Comparison of ENCODE assay signal across 21 cellular contexts in genomic region chr10:101568054-101568745, GRCh38. TPM values are rescaled to one million over a fixed set of nuclear protein-coding genes. Genes with fewer than 3 reads are reported as not detected.
DNase-seq lines count a peak whose midpoint lies in the region; ATAC-seq and TF ChIP-seq lines count a peak whose summit lies in the region.
"Had no signal": no experiment of that assay in that cellular context is flagged by ENCODE, and none has a peak within 500 bp of the region (broad histone marks: within the 10 kb centered on the region; RNA-seq: fewer than 3 reads in every experiment).

No MANE protein-coding gene starts in this region.

- ATAC-seq in activated naive CD8-positive, alpha-beta T cell treated with anti-CD3 and anti-CD28 coated beads, Interleukin-2, amount 50 U/mL, for 24 hours, result no peak
- no peak for ATAC-seq in activated naive CD8-positive, alpha-beta T cell treated with anti-CD3 and anti-CD28 coated beads, Interleukin-2, amount 10 ng/mL, durations not matched to agents 7 days and 5 days (ENCODE audit: low read depth)
- ATAC-seq in natural killer cell treated with Interleukin-12 subunit alpha and Interleukin-12 subunit beta and Interleukin-15 and Interleukin-18, amount 100 ng/mL, for 72 hours, result no peak
- ATAC-seq in SK-N-SH treated with all-trans-retinoic acid at 6 μM for 48 hours (no peak), esophagus mucosa (no peak)
- ATAC-seq: left ventricle myocardium superior had no signal

- peaks cover 26% of the 10 kb centered on the region for H3K27me3 Mint-ChIP-seq in activated naive CD8-positive, alpha-beta T cell
- peaks cover 54% of the 10 kb centered on the region for H3K27me3 Mint-ChIP-seq in activated naive CD8-positive, alpha-beta T cell treated with anti-CD3 and anti-CD28 coated beads, Interleukin-2, amount 50 U/mL, for 24 hours
- H3K27me3 Mint-ChIP-seq in activated naive CD8-positive, alpha-beta T cell treated with anti-CD3 and anti-CD28 coated beads, Interleukin-2, amount 10 ng/mL, durations not matched to agents 7 days and 5 days, result peaks cover 57% of the 10 kb centered on the region
- peaks cover 26 to 34% of the 10 kb centered on the region in 2 donors for H3K27me3 Mint-ChIP-seq in natural killer cell treated with Interleukin-12 subunit alpha and Interleukin-12 subunit beta and Interleukin-15 and Interleukin-18, amount 100 ng/mL, for 72 hours

- no peaks in the 10 kb centered on the region for H3K9me3 Mint-ChIP-seq in activated naive CD8-positive, alpha-beta T cell (ENCODE audit: low read depth)
- H3K9me3 Mint-ChIP-seq in activated naive CD8-positive, alpha-beta T cell treated with anti-CD3 and anti-CD28 coated beads, Interleukin-2, amount 50 U/mL, for 24 hours, result no peaks in the 10 kb centered on the region
- no peaks in the 10 kb centered on the region for H3K9me3 Mint-ChIP-seq in activated naive CD8-positive, alpha-beta T cell treated with anti-CD3 and anti-CD28 coated beads, Interleukin-2, amount 10 ng/mL, durations not matched to agents 7 days and 5 days
- no peaks in the 10 kb centered on the region for H3K9me3 Mint-ChIP-seq in natural killer cell treated with Interleukin-12 subunit alpha and Interleukin-12 subunit beta and Interleukin-15 and Interleukin-18, amount 100 ng/mL, for 72 hours
- H3K9me3 Mint-ChIP-seq: activated CD4-positive, alpha-beta memory T cell treated with anti-CD3 and anti-CD28 coated beads, Interleukin-2, amount 10 ng/mL, durations not matched to agents 7 days and 5 days had no signal

- H3K27ac Mint-ChIP-seq in activated naive CD8-positive, alpha-beta T cell, result no peak overlapping the region
- H3K27ac Mint-ChIP-seq in activated naive CD8-positive, alpha-beta T cell treated with anti-CD3 and anti-CD28 coated beads, Interleukin-2, amount 50 U/mL, for 24 hours, result no peak overlapping the region
- no peak overlapping the region for H3K27ac Mint-ChIP-seq in activated naive CD8-positive, alpha-beta T cell treated with anti-CD3 and anti-CD28 coated beads, Interleukin-2, amount 10 ng/mL, durations not matched to agents 7 days and 5 days
- H3K27ac Mint-ChIP-seq in natural killer cell treated with Interleukin-12 subunit alpha and Interleukin-12 subunit beta and Interleukin-15 and Interleukin-18, amount 100 ng/mL, for 72 hours, result no peak overlapping the region
- H3K27ac Mint-ChIP-seq: activated CD4-positive, alpha-beta memory T cell treated with anti-CD3 and anti-CD28 coated beads, Interleukin-2, amount 10 ng/mL, durations not matched to agents 7 days and 5 days; endodermal cell had no signal

- peak overlapping the region; percentile 47 for H3K4me3 Mint-ChIP-seq in activated naive CD8-positive, alpha-beta T cell
- H3K4me3 Mint-ChIP-seq in activated naive CD8-positive, alpha-beta T cell treated with anti-CD3 and anti-CD28 coated beads, Interleukin-2, amount 50 U/mL, for 24 hours, result no peak overlapping the region
- H3K4me3 Mint-ChIP-seq in activated naive CD8-positive, alpha-beta T cell treated with anti-CD3 and anti-CD28 coated beads, Interleukin-2, amount 10 ng/mL, durations not matched to agents 7 days and 5 days, result peak overlapping the region; percentile 6
- no peak overlapping the region for H3K4me3 Mint-ChIP-seq in natural killer cell treated with Interleukin-12 subunit alpha and Interleukin-12 subunit beta and Interleukin-15 and Interleukin-18, amount 100 ng/mL, for 72 hours
- H3K4me3 Mint-ChIP-seq: activated CD4-positive, alpha-beta memory T cell treated with anti-CD3 and anti-CD28 coated beads, Interleukin-2, amount 10 ng/mL, durations not matched to agents 7 days and 5 days; endodermal cell had no signal

- H3K36me3 Mint-ChIP-seq in activated naive CD8-positive, alpha-beta T cell, result no peaks in the 10 kb centered on the region
- no peaks in the 10 kb centered on the region for H3K36me3 Mint-ChIP-seq in activated naive CD8-positive, alpha-beta T cell treated with anti-CD3 and anti-CD28 coated beads, Interleukin-2, amount 50 U/mL, for 24 hours (ENCODE audit: low read depth)
- no peaks in the 10 kb centered on the region for H3K36me3 Mint-ChIP-seq in activated naive CD8-positive, alpha-beta T cell treated with anti-CD3 and anti-CD28 coated beads, Interleukin-2, amount 10 ng/mL, durations not matched to agents 7 days and 5 days
- no peaks in the 10 kb centered on the region for H3K36me3 Mint-ChIP-seq in natural killer cell treated with Interleukin-12 subunit alpha and Interleukin-12 subunit beta and Interleukin-15 and Interleukin-18, amount 100 ng/mL, for 72 hours

- DNase-seq in activated naive CD8-positive, alpha-beta T cell treated with anti-CD3 and anti-CD28 coated beads, Interleukin-2, amount 50 U/mL, for 24 hours, result no peak
- no peak for DNase-seq in activated naive CD8-positive, alpha-beta T cell treated with anti-CD3 and anti-CD28 coated beads, Interleukin-2, amount 10 ng/mL, durations not matched to agents 7 days and 5 days
- DNase-seq in natural killer cell treated with Interleukin-12 subunit alpha and Interleukin-12 subunit beta and Interleukin-15 and Interleukin-18, amount 100 ng/mL, for 72 hours (ENCODE audit: low spot score), result peak; percentile 54
- DNase-seq in MV-4-11 (lab: John Stamatoyannopoulos, UW) (no peak), NCI-H2227 (lab: John Stamatoyannopoulos, UW; ENCODE audit: unreplicated experiment) (no peak)
- DNase-seq: ACHN; activated CD4-positive, alpha-beta memory T cell treated with anti-CD3 and anti-CD28 coated beads, Interleukin-2, amount 10 ng/mL, durations not matched to agents 7 days and 5 days; activated CD4-positive, CD25-positive, alpha-beta regulatory T cell; activated gamma-delta T cell; activated T-cell treated with anti-CD3 and anti-CD28 coated beads for 4 hours; amniotic stem cell; endodermal cell; left ventricle myocardium superior; NCI-H187; NCI-H2227 treated with DMSO at 0.1 percent for 48 hours; SK-N-SH; small intestine; stimulated activated CD4-positive, alpha-beta T cell treated with anti-CD3 and anti-CD28 coated beads, Interleukin-1b, Interleukin-23, amount 100 ng/mL, for 48 hours had no signal

- POLR2A ChIA-PET in activated naive CD8-positive, alpha-beta T cell treated with anti-CD3 and anti-CD28 coated beads, Interleukin-2, amount 10 ng/mL, durations not matched to agents 7 days and 5 days (lab: Charles Lee), result no interaction called here

- peaks cover 16% of the 10 kb centered on the region for H3K4me1 Mint-ChIP-seq in activated naive CD8-positive, alpha-beta T cell (ENCODE audit: low read depth)
- peaks cover 14% of the 10 kb centered on the region for H3K4me1 Mint-ChIP-seq in activated naive CD8-positive, alpha-beta T cell treated with anti-CD3 and anti-CD28 coated beads, Interleukin-2, amount 50 U/mL, for 24 hours
- peaks cover 10% of the 10 kb centered on the region for H3K4me1 Mint-ChIP-seq in activated naive CD8-positive, alpha-beta T cell treated with anti-CD3 and anti-CD28 coated beads, Interleukin-2, amount 10 ng/mL, durations not matched to agents 7 days and 5 days
- peaks cover 8 to 9% of the 10 kb centered on the region in 2 donors for H3K4me1 Mint-ChIP-seq in natural killer cell treated with Interleukin-12 subunit alpha and Interleukin-12 subunit beta and Interleukin-15 and Interleukin-18, amount 100 ng/mL, for 72 hours (ENCODE audit: low read depth in 2 of 2)

TF ChIP-seq in SK-N-SH treated with all-trans-retinoic acid at 6 μM for 48 hours, 23 proteins besides CTCF, POLR2A, EP300 and RAD21 (continues in another document):
- TF ChIP-seq PATZ1 (CRISPR knock-in tag; IDR thresholded peaks at IDR 0.05; ENCODE audit: borderline replicate concordance) (no peak), OSR1 (CRISPR knock-in tag; IDR thresholded peaks at IDR 0.05) (no peak), ZFP3 (CRISPR knock-in tag; IDR thresholded peaks at IDR 0.05) (no peak)
- TF ChIP-seq, protein P1, sequence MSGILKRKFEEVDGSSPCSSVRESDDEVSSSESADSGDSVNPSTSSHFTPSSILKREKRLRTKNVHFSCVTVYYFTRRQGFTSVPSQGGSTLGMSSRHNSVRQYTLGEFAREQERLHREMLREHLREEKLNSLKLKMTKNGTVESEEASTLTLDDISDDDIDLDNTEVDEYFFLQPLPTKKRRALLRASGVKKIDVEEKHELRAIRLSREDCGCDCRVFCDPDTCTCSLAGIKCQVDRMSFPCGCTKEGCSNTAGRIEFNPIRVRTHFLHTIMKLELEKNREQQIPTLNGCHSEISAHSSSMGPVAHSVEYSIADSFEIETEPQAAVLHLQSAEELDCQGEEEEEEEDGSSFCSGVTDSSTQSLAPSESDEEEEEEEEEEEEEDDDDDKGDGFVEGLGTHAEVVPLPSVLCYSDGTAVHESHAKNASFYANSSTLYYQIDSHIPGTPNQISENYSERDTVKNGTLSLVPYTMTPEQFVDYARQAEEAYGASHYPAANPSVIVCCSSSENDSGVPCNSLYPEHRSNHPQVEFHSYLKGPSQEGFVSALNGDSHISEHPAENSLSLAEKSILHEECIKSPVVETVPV (CRISPR knock-in tag; IDR thresholded peaks at IDR 0.05), result no peak

RNA-seq across cellular contexts. Expression of gene POLL, which starts 19.9 kb away (rescaled TPM):
- 10 to 100 TPM; 34.9 to 37.7 TPM for total RNA-seq in activated naive CD8-positive, alpha-beta T cell treated with anti-CD3 and anti-CD28 coated beads, Interleukin-2, amount 10 ng/mL, durations not matched to agents 7 days and 5 days
- total RNA-seq in natural killer cell treated with Interleukin-12 subunit alpha and Interleukin-12 subunit beta and Interleukin-15 and Interleukin-18, amount 100 ng/mL, for 72 hours, result 10 to 100 TPM; 27.6 to 37.3 TPM
- 13.5 TPM for total RNA-seq in esophagus mucosa

RNA-seq across cellular contexts. Expression of gene DPCD, which starts 19.9 kb away (rescaled TPM):
- total RNA-seq in activated naive CD8-positive, alpha-beta T cell treated with anti-CD3 and anti-CD28 coated beads, Interleukin-2, amount 10 ng/mL, durations not matched to agents 7 days and 5 days, result 1 to 10 TPM; 4.0 to 5.5 TPM
- 10 to 100 TPM in 1 of 2 donors, 1 to 10 TPM in 1; 8.2 to 11.2 TPM for total RNA-seq in natural killer cell treated with Interleukin-12 subunit alpha and Interleukin-12 subunit beta and Interleukin-15 and Interleukin-18, amount 100 ng/mL, for 72 hours
- total RNA-seq in esophagus mucosa, result 19.0 TPM

Comparison
In these comparisons a context has a peak if more than half of its experiments do, and no peak if none do; other contexts are left out.
1. H3K4me3 Mint-ChIP-seq: peak in activated naive CD8-positive, alpha-beta T cell (single experiment) and activated naive CD8-positive, alpha-beta T cell treated with anti-CD3 and anti-CD28 coated beads, Interleukin-2, amount 10 ng/mL, durations not matched to agents 7 days and 5 days (single experiment); none in activated naive CD8-positive, alpha-beta T cell treated with anti-CD3 and anti-CD28 coated beads, Interleukin-2, amount 50 U/mL, for 24 hours (single experiment) and natural killer cell treated with Interleukin-12 subunit alpha and Interleukin-12 subunit beta and Interleukin-15 and Interleukin-18, amount 100 ng/mL, for 72 hours (single experiment).